ENCODE assay signal across 8 cellular contexts in the genomic region with DNA sequence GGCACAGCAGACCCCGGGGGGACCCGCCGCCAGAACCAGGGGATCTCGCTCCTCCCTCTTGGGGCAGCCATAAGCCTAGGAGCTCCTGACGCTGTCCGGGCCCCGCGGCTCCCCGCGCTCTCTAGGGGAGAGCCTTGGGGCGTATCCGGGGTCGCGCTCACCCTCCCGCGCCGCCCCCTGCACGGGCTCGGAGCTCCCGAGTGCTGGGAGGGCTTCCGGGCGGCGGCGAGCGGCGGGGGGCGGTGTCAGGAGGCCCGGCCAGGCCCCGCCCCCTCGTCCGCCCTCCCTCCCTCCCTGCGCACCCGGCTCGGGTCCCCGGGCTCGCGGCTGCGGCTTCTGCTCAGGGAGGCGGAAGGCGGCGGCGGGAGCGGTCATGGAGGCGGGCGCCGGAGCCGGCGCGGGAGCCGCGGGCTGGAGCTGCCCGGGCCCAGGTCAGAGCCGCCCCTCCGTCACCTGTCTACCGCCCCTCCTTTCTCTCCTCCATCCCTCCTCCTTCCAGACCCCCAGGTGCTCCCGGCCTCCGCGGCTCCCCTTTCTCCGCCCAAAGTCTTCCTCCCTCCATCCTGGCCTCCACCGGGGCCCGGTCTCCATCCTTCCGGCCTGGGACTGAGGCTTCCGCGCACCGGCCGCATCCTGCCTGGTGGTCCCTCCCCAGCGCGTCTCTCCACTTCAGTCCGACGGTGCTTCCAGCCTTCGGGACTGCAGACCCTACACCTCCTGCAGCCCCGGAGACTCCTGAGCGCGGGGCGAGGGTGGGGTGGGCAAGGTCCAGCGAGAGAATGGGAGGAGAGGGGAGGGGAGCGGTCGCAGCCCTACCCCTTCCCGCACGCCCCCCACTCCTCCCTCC. TPM values are rescaled to one million over a fixed set of nuclear protein-coding genes. Genes with fewer than 3 reads are reported as not detected.
DNase-seq lines count a peak whose midpoint lies in the region; ATAC-seq and TF ChIP-seq lines count a peak whose summit lies in the region.

No MANE protein-coding gene starts in this region.

- peak overlapping the region; percentile 81 to 94 (median 84) for H3K4me3 Mint-ChIP-seq in CD4-positive, CD25-positive, alpha-beta regulatory T cell
- peak overlapping the region; percentile 85 for H3K4me3 Mint-ChIP-seq in neural crest cell
- peak overlapping the region; percentile 94 to 95 for H3K4me3 Mint-ChIP-seq in stimulated activated naive CD8-positive, alpha-beta T cell treated with anti-CD3 and anti-CD28 coated beads, Interleukin-15, amount 100 ng/mL, for 72 hours

- peaks cover 0 to 27% (median 14%) of the 10 kb centered on the region in 4 donors for H3K4me1 Mint-ChIP-seq in CD4-positive, CD25-positive, alpha-beta regulatory T cell
- H3K4me1 Mint-ChIP-seq in neural crest cell: peaks cover 27% of the 10 kb centered on the region
- H3K4me1 Mint-ChIP-seq in stimulated activated naive CD8-positive, alpha-beta T cell treated with anti-CD3 and anti-CD28 coated beads, Interleukin-15, amount 100 ng/mL, for 72 hours: peaks cover 15% of the 10 kb centered on the region

- H3K4me1 ChIP-seq in CD4-positive, CD25-positive, alpha-beta regulatory T cell (ENCODE audit: control insufficient read depth, insufficient read depth, low read length, poor library complexity, severe bottlenecking): peaks cover 17% of the 10 kb centered on the region
- H3K4me1 ChIP-seq in Peyer's patch: peaks cover 0 to 22% (median 6%) of the 10 kb centered on the region in 4 donors

- ATAC-seq in CD4-positive, CD25-positive, alpha-beta regulatory T cell (ENCODE audit: low read depth in 2 of 2): peak; percentile 88
- ATAC-seq in GM19438 (IDR thresholded peaks at IDR 0.05; ENCODE audit: low read depth, unreplicated experiment): peak; percentile 90
- ATAC-seq in stimulated activated naive CD8-positive, alpha-beta T cell treated with anti-CD3 and anti-CD28 coated beads, Interleukin-15, amount 100 ng/mL, for 72 hours: peak; percentile 87

- no peak for TF ChIP-seq POLR2A in Peyer's patch (IDR thresholded peaks at IDR 0.05)

- H3K9me3 Mint-ChIP-seq in CD4-positive, CD25-positive, alpha-beta regulatory T cell: no peaks in the 10 kb centered on the region
- H3K9me3 Mint-ChIP-seq in neural crest cell: no peaks in the 10 kb centered on the region
- no peaks in the 10 kb centered on the region for H3K9me3 Mint-ChIP-seq in stimulated activated naive CD8-positive, alpha-beta T cell treated with anti-CD3 and anti-CD28 coated beads, Interleukin-15, amount 100 ng/mL, for 72 hours

- DNase-seq in CD4-positive, CD25-positive, alpha-beta regulatory T cell: peak; percentile 78 to 82 (median 80)
- DNase-seq in HL-60 (ENCODE audit: low read depth in 1 of 2, low spot score in 1 of 2) (peak; percentile 41 to 55), Peyer's patch (peak; percentile 78 to 90 (median 84)), fibroblast of pulmonary artery (ENCODE audit: low read depth) (no peak), neural crest cell (ENCODE audit: low read depth, low spot score) (peak; percentile 57)
- peak; percentile 61 to 69 for DNase-seq in activated T-helper 1 cell treated with anti-CD3 and anti-CD28 coated beads, Interleukin-2, amount 50 U/mL, for 16 hours (ENCODE audit: low read depth in 1 of 2, low spot score in 1 of 2)
- DNase-seq in stimulated activated naive CD8-positive, alpha-beta T cell treated with anti-CD3 and anti-CD28 coated beads, Interleukin-15, amount 100 ng/mL, for 72 hours: peak; percentile 69 to 73

- TF ChIP-seq CTCF in HL-60 (IDR thresholded peaks at IDR 0.05; ENCODE audit: insufficient read depth, low read length) (no peak), Peyer's patch (IDR thresholded peaks at IDR 0.05) (no peak), fibroblast of pulmonary artery (IDR thresholded peaks at IDR 0.05; ENCODE audit: low read length, missing control alignments) (no peak), neural crest cell (conservative IDR thresholded peaks at IDR 0.05) (no peak)

- H3K36me3 ChIP-seq in CD4-positive, CD25-positive, alpha-beta regulatory T cell (ENCODE audit: control insufficient read depth, insufficient read depth, low read length): no peaks in the 10 kb centered on the region
- H3K36me3 ChIP-seq in Peyer's patch: no peaks in the 10 kb centered on the region

- H3K27me3 Mint-ChIP-seq in CD4-positive, CD25-positive, alpha-beta regulatory T cell: peaks cover 4% of the 10 kb centered on the region
- H3K27me3 Mint-ChIP-seq in neural crest cell (ENCODE audit: low read depth): peaks cover 13% of the 10 kb centered on the region
- peaks cover 19% of the 10 kb centered on the region for H3K27me3 Mint-ChIP-seq in stimulated activated naive CD8-positive, alpha-beta T cell treated with anti-CD3 and anti-CD28 coated beads, Interleukin-15, amount 100 ng/mL, for 72 hours

- H3K4me3 ChIP-seq in CD4-positive, CD25-positive, alpha-beta regulatory T cell (ENCODE audit: low read depth, low read length): peak overlapping the region; percentile 41
- H3K4me3 ChIP-seq in HL-60 (replicated peaks; ENCODE audit: insufficient read depth, low read length): peak overlapping the region; percentile 82
- peak overlapping the region; percentile 80 to 90 (median 83) for H3K4me3 ChIP-seq in Peyer's patch
- H3K4me3 ChIP-seq in fibroblast of pulmonary artery (replicated peaks; ENCODE audit: low read depth, low read length): peak overlapping the region; percentile 67

- H3K27ac Mint-ChIP-seq in CD4-positive, CD25-positive, alpha-beta regulatory T cell: peak overlapping the region in 2 of 3 donors; percentile 51 to 69
- H3K27ac Mint-ChIP-seq in neural crest cell (ENCODE audit: unreplicated experiment): no peak overlapping the region
- peak overlapping the region; percentile 81 to 93 for H3K27ac Mint-ChIP-seq in stimulated activated naive CD8-positive, alpha-beta T cell treated with anti-CD3 and anti-CD28 coated beads, Interleukin-15, amount 100 ng/mL, for 72 hours

- H3K27me3 ChIP-seq in CD4-positive, CD25-positive, alpha-beta regulatory T cell (ENCODE audit: control insufficient read depth, insufficient read depth, low read length): no peaks in the 10 kb centered on the region
- H3K27me3 ChIP-seq in HL-60 (ENCODE audit: insufficient read depth, poor library complexity, severe bottlenecking): peaks cover 16% of the 10 kb centered on the region
- no peaks in the 10 kb centered on the region for H3K27me3 ChIP-seq in Peyer's patch

- H3K27ac ChIP-seq in CD4-positive, CD25-positive, alpha-beta regulatory T cell (ENCODE audit: insufficient read depth, low read length, poor library complexity, severe bottlenecking): peak overlapping the region; percentile 49
- H3K27ac ChIP-seq in HL-60 (replicated peaks): no peak overlapping the region
- H3K27ac ChIP-seq in Peyer's patch: peak overlapping the region; percentile 13 to 75 (median 62)

- H3K9me3 ChIP-seq in CD4-positive, CD25-positive, alpha-beta regulatory T cell (ENCODE audit: control insufficient read depth in 2 of 2, low read length in 2 of 2): no peaks in the 10 kb centered on the region
- H3K9me3 ChIP-seq in Peyer's patch: no peaks in the 10 kb centered on the region

- H3K36me3 Mint-ChIP-seq in CD4-positive, CD25-positive, alpha-beta regulatory T cell: peaks cover 7% of the 10 kb centered on the region
- peaks cover 18% of the 10 kb centered on the region for H3K36me3 Mint-ChIP-seq in neural crest cell (ENCODE audit: low read depth)

RNA-seq across cellular contexts. Expression of gene CCDC136, which starts 0.4 kb away (rescaled TPM):
- total RNA-seq in CD4-positive, CD25-positive, alpha-beta regulatory T cell: 14.1 TPM
- 1 to 10 TPM in 2 of 4 donors, under 1 TPM in 2; 0.48 to 2.9 (median 1.1) TPM for polyA plus RNA-seq in CD4-positive, CD25-positive, alpha-beta regulatory T cell
- total RNA-seq in Peyer's patch (10 to 100 TPM in 2 of 4 donors, 1 to 10 TPM in 1, under 1 TPM in 1; 0.35 to 35.5 (median 6.1) TPM), neural crest cell (70.6 and 72.2 TPM in 2 replicates)

RNA-seq across cellular contexts. Expression of gene OPN1SW, which starts 15.8 kb away (rescaled TPM):
- not detected for total RNA-seq in CD4-positive, CD25-positive, alpha-beta regulatory T cell
- polyA plus RNA-seq in CD4-positive, CD25-positive, alpha-beta regulatory T cell: not detected
- total RNA-seq in Peyer's patch: not detected
- not detected in 2 replicates for total RNA-seq in neural crest cell

RNA-seq across cellular contexts. Expression of gene FLNC, which starts 38.9 kb away (rescaled TPM):
- total RNA-seq in CD4-positive, CD25-positive, alpha-beta regulatory T cell: not detected
- polyA plus RNA-seq in CD4-positive, CD25-positive, alpha-beta regulatory T cell: not detected
- total RNA-seq in Peyer's patch (10 to 100 TPM in 1 of 4 donors, 1 to 10 TPM in 3; 4.2 to 23.1 (median 6.5) TPM), neural crest cell (5.3 and 5.6 TPM in 2 replicates)

RNA-seq across cellular contexts. Expression of gene CALU, which starts 52.2 kb away (rescaled TPM):
- total RNA-seq in CD4-positive, CD25-positive, alpha-beta regulatory T cell: 30.2 TPM
- 10 to 100 TPM; 19.1 to 27.3 (median 23.7) TPM for polyA plus RNA-seq in CD4-positive, CD25-positive, alpha-beta regulatory T cell
- total RNA-seq in Peyer's patch: 10 to 100 TPM; 21.6 to 42.1 (median 27.6) TPM
- total RNA-seq in neural crest cell: 139 and 145 TPM in 2 replicates
